ENCODE assay signal across 12 cellular contexts in the genomic region with DNA sequence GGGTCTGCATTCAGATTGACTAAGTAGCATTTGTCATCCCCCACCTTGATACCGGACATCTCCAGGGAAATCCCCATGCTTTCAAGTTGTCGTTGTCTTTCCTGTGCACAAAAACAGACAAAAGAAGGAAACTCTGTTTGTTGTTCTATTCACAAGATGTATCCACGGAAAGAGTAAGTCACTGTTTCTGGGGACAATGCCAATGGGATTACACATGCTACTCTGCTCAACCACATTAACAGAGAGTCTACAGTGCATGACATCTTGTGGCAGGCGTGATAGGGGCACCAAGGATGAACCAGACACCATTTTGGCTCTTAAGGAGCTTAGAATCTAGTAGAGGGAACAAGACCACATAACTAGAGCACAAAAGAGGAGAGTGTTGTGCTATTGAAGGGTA.
DNase-seq lines count a peak whose midpoint lies in the region; ATAC-seq, FAIRE-seq and TF ChIP-seq lines count a peak whose summit lies in the region.
"Had no signal": no experiment of that assay in that cellular context is flagged by ENCODE, and none has a peak within 500 bp of the region (broad histone marks: within the 10 kb centered on the region; RNA-seq: fewer than 3 reads in every experiment).

No MANE protein-coding gene starts in this region.

- ATAC-seq in foreskin keratinocyte (peak; percentile 35), HG03439 (IDR thresholded peaks at IDR 0.05; ENCODE audit: unreplicated experiment) (no peak), GM21390 (IDR thresholded peaks at IDR 0.05; ENCODE audit: unreplicated experiment) (no peak)
- ATAC-seq: left colon had no signal

- H3K9me3 ChIP-seq in GM23248 (ENCODE audit: low read depth) (no peaks in the 10 kb centered on the region), skeletal muscle tissue (ENCODE audit: control insufficient read depth in 3 of 3, low read length in 3 of 3) (no peaks in the 10 kb centered on the region)

- in situ Hi-C loops in GM23248 (cut with MboI) = no loop called here

- H4K20me1 ChIP-seq in GM23248 (ENCODE audit: insufficient read depth) = no peaks in the 10 kb centered on the region

- no peak overlapping the region for H3K4me3 ChIP-seq in GM23248
- H3K4me3 ChIP-seq in skeletal muscle tissue (ENCODE audit: low read length in 3 of 3) = no peak overlapping the region

- H3K27me3 ChIP-seq in GM23248 (replicated peaks; ENCODE audit: insufficient read depth) (no peaks in the 10 kb centered on the region), foreskin keratinocyte (no peaks in the 10 kb centered on the region), skeletal muscle tissue (ENCODE audit: control insufficient read depth in 3 of 3, insufficient read depth in 3 of 3, low read length in 3 of 3) (no peaks in the 10 kb centered on the region)

- no peak for TF ChIP-seq CTCF in foreskin keratinocyte (conservative IDR thresholded peaks at IDR 0.05)
- TF ChIP-seq CTCF in D721Med (IDR thresholded peaks at IDR 0.05; ENCODE audit: insufficient read depth, missing control alignments) = no peak

- H3K4me1 ChIP-seq in GM23248 (ENCODE audit: insufficient read depth) (peaks cover 10% of the 10 kb centered on the region; the same call in 1 of the 2 replicates), foreskin keratinocyte (no peaks in the 10 kb centered on the region), skeletal muscle tissue (ENCODE audit: control insufficient read depth in 3 of 3, insufficient read depth in 3 of 3, low read length in 3 of 3) (peaks cover 6 to 10% (median 7%) of the 10 kb centered on the region in 3 donors)

- no peak for FAIRE-seq in D721Med (lab: Jason Lieb, UNC)

- WGBS in GM23248 (ENCODE audit: low coverage in 1 of 2, low lambda C conversion rate in 2 of 2, missing lambda C conversion rate in 2 of 2), 2 experiments = 17 to 18% methylated on average over 4 of the region's 4 CpGs

- no peak overlapping the region for H2AFZ ChIP-seq in GM23248

- H3K27ac ChIP-seq in GM23248 = peak overlapping the region; percentile 86
- H3K27ac ChIP-seq in angular gyrus (ENCODE audit: low read depth, low read length) = peak overlapping the region; percentile 63
- no peak overlapping the region for H3K27ac ChIP-seq in foreskin keratinocyte
- peak overlapping the region; percentile 8 for H3K27ac ChIP-seq in skeletal muscle tissue (ENCODE audit: low read depth, low read length)
- H3K27ac ChIP-seq: VCaP had no signal

- H3K36me3 ChIP-seq in GM23248 (ENCODE audit: low read depth) (peaks cover 63% of the 10 kb centered on the region), skeletal muscle tissue (ENCODE audit: control insufficient read depth in 3 of 3, insufficient read depth in 3 of 3, low read length in 3 of 3) (peaks cover 29 to 55% (median 48%) of the 10 kb centered on the region in 3 donors)

- no peaks in the 10 kb centered on the region; the same call in 1 of the 2 replicates for H3K9me2 ChIP-seq in GM23248 (ENCODE audit: insufficient read depth)

- H3K4me2 ChIP-seq in GM23248 (ENCODE audit: unreplicated experiment) = no peak overlapping the region

- peaks cover 13% of the 10 kb centered on the region for H3F3A ChIP-seq in GM23248 (ENCODE audit: insufficient read depth)

- H3K9ac ChIP-seq in GM23248 (peak overlapping the region; percentile 63), skeletal muscle tissue (ENCODE audit: low read depth in 1 of 3, low read length in 3 of 3) (no peak overlapping the region)

- DNase-seq in GM23248 (peak; percentile 88), foreskin keratinocyte (peak in 1 of 2 donors; percentile 13), D721Med (ENCODE audit: insufficient read length, low spot score) (no peak)
- no peak for DNase-seq in stimulated activated CD4-positive, alpha-beta T cell treated with anti-CD3 and anti-CD28 coated beads, Interleukin-1b, Interleukin-23, amount 100 ng/mL, for 48 hours
- DNase-seq: DMS 273 treated with DMSO at 0.1 percent for 48 hours, erythroblast, left colon had no signal

- H3K79me2 ChIP-seq in GM23248 (ENCODE audit: insufficient read depth) = no peaks in the 10 kb centered on the region
